ENCODE assay signal across 8 cellular contexts in the genomic region with DNA sequence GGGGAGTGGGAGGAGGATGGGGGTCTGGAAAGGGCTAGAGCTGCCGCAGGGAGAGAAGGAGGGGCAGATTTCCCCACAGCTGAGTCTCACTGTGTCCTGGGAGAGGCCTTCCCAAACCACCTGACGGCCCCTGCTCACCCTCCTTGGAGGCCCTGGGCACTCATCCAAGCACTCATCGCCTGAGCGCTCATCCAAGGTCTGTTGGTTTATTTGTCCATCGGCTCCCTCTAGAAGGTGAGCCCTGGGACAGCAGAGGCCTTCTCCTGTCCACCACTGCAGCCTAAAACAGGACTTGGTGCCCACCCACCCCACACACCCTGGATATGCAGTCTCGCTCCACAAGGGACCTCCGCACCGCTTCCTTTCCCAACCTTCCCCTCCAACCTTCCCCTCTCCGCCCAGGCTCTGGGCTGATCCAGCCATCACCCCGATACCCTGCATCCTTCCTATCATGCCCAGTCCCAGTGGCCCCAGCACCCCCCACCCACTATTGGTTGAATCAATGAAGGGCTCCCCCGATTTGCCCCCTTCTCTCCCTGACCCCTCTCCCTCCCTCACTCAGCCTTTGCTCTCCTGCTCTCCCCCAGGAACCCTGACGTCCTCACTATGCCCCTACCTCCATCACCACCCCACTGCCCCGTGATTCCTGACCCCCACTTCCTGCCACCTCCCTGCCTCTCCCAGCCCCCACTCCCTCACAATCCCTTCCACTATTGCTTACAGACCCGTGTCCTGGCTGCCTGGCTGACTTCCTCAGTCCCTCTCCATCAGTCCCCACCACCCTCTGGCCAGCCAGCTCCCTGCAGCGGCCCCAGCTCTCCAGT. TPM values are rescaled to one million over a fixed set of nuclear protein-coding genes. Genes with fewer than 3 reads are reported as not detected.
DNase-seq lines count a peak whose midpoint lies in the region; ATAC-seq and TF ChIP-seq lines count a peak whose summit lies in the region.

No MANE protein-coding gene starts in this region.

- DNase-seq in CD8-positive, alpha-beta T cell: no peak
- DNase-seq in activated CD4-positive, alpha-beta memory T cell treated with anti-CD3 and anti-CD28 coated beads for 36 hours: no peak
- DNase-seq in prostate gland (ENCODE audit: low spot score): peak; percentile 72
- no peak for DNase-seq in SK-N-DZ (ENCODE audit: low spot score)
- DNase-seq in NCI-H748 (lab: John Stamatoyannopoulos, UW; ENCODE audit: unreplicated experiment): no peak

- 19 to 22% methylated on average over 6 to 10 of the region's 15 CpGs for WGBS in gastroesophageal sphincter (ENCODE audit: low coverage in 1 of 2), 2 donors
- WGBS in prostate gland: 23% methylated on average over 15 of the region's 15 CpGs

- H3K79me2 ChIP-seq in KMS-11 (ENCODE audit: insufficient read depth, low read depth): no peaks in the 10 kb centered on the region; the same call in 1 of the 2 replicates

- H3K36me3 ChIP-seq in CD8-positive, alpha-beta T cell (ENCODE audit: insufficient read depth, low read length): peaks cover 18% of the 10 kb centered on the region
- H3K36me3 ChIP-seq in KMS-11 (ENCODE audit: insufficient read depth) (no peaks in the 10 kb centered on the region), gastroesophageal sphincter (peaks cover 0 to 38% of the 10 kb centered on the region in 2 donors), prostate gland (peaks cover 12 to 14% of the 10 kb centered on the region in 2 donors)

- TF ChIP-seq CTCF in CD8-positive, alpha-beta T cell (IDR thresholded peaks at IDR 0.05): no peak
- TF ChIP-seq CTCF in KMS-11 (conservative IDR thresholded peaks at IDR 0.05; ENCODE audit: low read depth, low read length): no peak
- peak in 1 of 4 experiments; percentile 30 for TF ChIP-seq CTCF in gastroesophageal sphincter (IDR thresholded peaks at IDR 0.05)
- peak in 1 of 4 experiments; percentile 25 for TF ChIP-seq CTCF in prostate gland (IDR thresholded peaks at IDR 0.05)

- peaks cover 12% of the 10 kb centered on the region for H3K4me1 ChIP-seq in CD8-positive, alpha-beta T cell (ENCODE audit: insufficient read depth, low read length)
- H3K4me1 ChIP-seq in KMS-11 (ENCODE audit: low read depth, poor library complexity, severe bottlenecking) (peaks cover 10% of the 10 kb centered on the region), gastroesophageal sphincter (peaks cover 0 to 42% (median 13%) of the 10 kb centered on the region in 3 donors), prostate gland (replicated peaks) (peaks cover 17% of the 10 kb centered on the region)

- POLR2A ChIA-PET in CD8-positive, alpha-beta T cell (lab: Charles Lee): interaction anchor here (1.9 to 4.3 kb wide), 2 partner anchors 15 kb away, joined by 5 to 26 read pairs; a partner anchor contains a TSS
- POLR2A ChIA-PET in activated CD4-positive, alpha-beta memory T cell treated with anti-CD3 and anti-CD28 coated beads for 36 hours (lab: Charles Lee): interaction anchor here (0.5 to 2.5 kb wide), 4 partner anchors 15 to 207 kb away, joined by 3 to 14 read pairs (median 4); a partner anchor contains a TSS

- H3K4me3 ChIP-seq in CD8-positive, alpha-beta T cell (ENCODE audit: low read depth, low read length): peak overlapping the region; percentile 33
- no peak overlapping the region for H3K4me3 ChIP-seq in KMS-11 (IDR thresholded peaks at IDR 0.05; ENCODE audit: insufficient read depth, low read depth, low read length)
- H3K4me3 ChIP-seq in gastroesophageal sphincter: peak overlapping the region; percentile 52 to 75
- H3K4me3 ChIP-seq in prostate gland: peak overlapping the region; percentile 74 to 88

- intact Hi-C loops in CD8-positive, alpha-beta T cell (cut with DNase I, micrococcal nuclease): loop anchor here in 1 of 2 experiments (5.0 kb wide), 1 partner anchor 694 kb away; a partner anchor contains a TSS
- intact Hi-C loops in activated CD4-positive, alpha-beta memory T cell treated with anti-CD3 and anti-CD28 coated beads for 36 hours (cut with micrococcal nuclease): no loop called here
- intact Hi-C loops in prostate gland (cut with DNase I): loop anchor here (5.0 kb wide), 1 partner anchor 54 kb away; a partner anchor contains a TSS

- no peaks in the 10 kb centered on the region for H3K27me3 Mint-ChIP-seq in CD8-positive, alpha-beta T cell (ENCODE audit: low read depth)
- no peaks in the 10 kb centered on the region for H3K27me3 Mint-ChIP-seq in activated CD4-positive, alpha-beta memory T cell treated with anti-CD3 and anti-CD28 coated beads for 36 hours

- CTCF ChIA-PET in CD8-positive, alpha-beta T cell (lab: Charles Lee): interaction anchor here (0.7 to 1.1 kb wide), 3 partner anchors 15 to 209 kb away, joined by 3 to 4 read pairs (median 3); a partner anchor contains a TSS
- CTCF ChIA-PET in activated CD4-positive, alpha-beta memory T cell treated with anti-CD3 and anti-CD28 coated beads for 36 hours (lab: Charles Lee): no interaction called here

- H3K27ac Mint-ChIP-seq in CD8-positive, alpha-beta T cell: peak overlapping the region; percentile 85
- peak overlapping the region; percentile 81 for H3K27ac Mint-ChIP-seq in activated CD4-positive, alpha-beta memory T cell treated with anti-CD3 and anti-CD28 coated beads for 36 hours

- ATAC-seq in CD8-positive, alpha-beta T cell: no peak
- ATAC-seq in gastroesophageal sphincter: peak; percentile 60
- ATAC-seq in HG02870 (IDR thresholded peaks at IDR 0.05; ENCODE audit: unreplicated experiment): no peak

- H3K27me3 ChIP-seq in CD8-positive, alpha-beta T cell (ENCODE audit: insufficient read depth, low read length): no peaks in the 10 kb centered on the region
- H3K27me3 ChIP-seq in KMS-11 (ENCODE audit: insufficient read depth, low read depth): peaks cover 8% of the 10 kb centered on the region; the same call in 1 of the 2 replicates
- H3K27me3 ChIP-seq in gastroesophageal sphincter: no peaks in the 10 kb centered on the region
- H3K27me3 ChIP-seq in prostate gland (replicated peaks; ENCODE audit: insufficient read depth): no peaks in the 10 kb centered on the region

- H3K27ac ChIP-seq in CD8-positive, alpha-beta T cell (ENCODE audit: low read depth, low read length): no peak overlapping the region
- no peak overlapping the region for H3K27ac ChIP-seq in KMS-11
- peak overlapping the region; percentile 66 to 96 (median 88) for H3K27ac ChIP-seq in gastroesophageal sphincter
- peak overlapping the region; percentile 84 to 93 for H3K27ac ChIP-seq in prostate gland

- peaks cover 33% of the 10 kb centered on the region for H3K36me3 Mint-ChIP-seq in CD8-positive, alpha-beta T cell
- H3K36me3 Mint-ChIP-seq in activated CD4-positive, alpha-beta memory T cell treated with anti-CD3 and anti-CD28 coated beads for 36 hours: peaks cover 4% of the 10 kb centered on the region

- H3K9ac ChIP-seq in KMS-11: no peak overlapping the region

- TF ChIP-seq POLR2A in gastroesophageal sphincter (IDR thresholded peaks at IDR 0.05): no peak
- TF ChIP-seq POLR2A in prostate gland (IDR thresholded peaks at IDR 0.05): no peak

- H3K9me3 ChIP-seq in CD8-positive, alpha-beta T cell (ENCODE audit: low read length): no peaks in the 10 kb centered on the region
- H3K9me3 ChIP-seq in gastroesophageal sphincter (no peaks in the 10 kb centered on the region), prostate gland (no peaks in the 10 kb centered on the region)

- no peak overlapping the region for H2AFZ ChIP-seq in KMS-11 (ENCODE audit: low read depth)

- H3K4me3 Mint-ChIP-seq in CD8-positive, alpha-beta T cell: peak overlapping the region; percentile 89
- H3K4me3 Mint-ChIP-seq in activated CD4-positive, alpha-beta memory T cell treated with anti-CD3 and anti-CD28 coated beads for 36 hours: peak overlapping the region; percentile 82

- H3K9me3 Mint-ChIP-seq in CD8-positive, alpha-beta T cell: no peaks in the 10 kb centered on the region
- H3K9me3 Mint-ChIP-seq in activated CD4-positive, alpha-beta memory T cell treated with anti-CD3 and anti-CD28 coated beads for 36 hours: no peaks in the 10 kb centered on the region

- H3K4me1 Mint-ChIP-seq in CD8-positive, alpha-beta T cell (ENCODE audit: low read depth): peaks cover 18% of the 10 kb centered on the region
- H3K4me1 Mint-ChIP-seq in activated CD4-positive, alpha-beta memory T cell treated with anti-CD3 and anti-CD28 coated beads for 36 hours (ENCODE audit: low read depth): peaks cover 19% of the 10 kb centered on the region

- H3K4me2 ChIP-seq in KMS-11: peak overlapping the region; percentile 73; the same call in 1 of the 2 replicates

- TF ChIP-seq EP300 in gastroesophageal sphincter (IDR thresholded peaks at IDR 0.05): no peak

- no peaks in the 10 kb centered on the region for H4K20me1 ChIP-seq in KMS-11 (ENCODE audit: insufficient read depth)

RNA-seq across cellular contexts. Expression of a gene that starts 1.6 kb away (rescaled TPM):
- total RNA-seq in CD8-positive, alpha-beta T cell: 10 to 100 TPM; 61.5 to 62.6 TPM
- total RNA-seq in activated CD4-positive, alpha-beta memory T cell treated with anti-CD3 and anti-CD28 coated beads for 36 hours: 10 to 100 TPM; 36.2 to 37.1 TPM
- 100 to 1,000 TPM in 1 of 4 donors, 10 to 100 TPM in 3; 62.6 to 130 (median 80.6) TPM for total RNA-seq in gastroesophageal sphincter
- 100 to 1,000 TPM in 1 of 2 donors, 10 to 100 TPM in 1; 82.7 to 199 TPM for total RNA-seq in prostate gland
- 45.3 and 50.1 TPM in 2 replicates for polyA plus RNA-seq in SK-N-DZ (2014; cell fraction: cytosol; rRNA removed)
- polyA plus RNA-seq in SK-N-DZ (2014; cell fraction: nucleus; rRNA removed): 41.8 and 100 TPM in 2 replicates

RNA-seq across cellular contexts. Expression of a gene that starts 16.1 kb away (rescaled TPM):
- 10 to 100 TPM; 11.7 to 13.9 TPM for total RNA-seq in CD8-positive, alpha-beta T cell
- total RNA-seq in activated CD4-positive, alpha-beta memory T cell treated with anti-CD3 and anti-CD28 coated beads for 36 hours: 10 to 100 TPM; 46.0 to 47.7 TPM
- total RNA-seq in gastroesophageal sphincter (10 to 100 TPM; 33.3 to 49.5 (median 36.2) TPM), prostate gland (10 to 100 TPM; 40.8 to 61.8 TPM)
- 65.8 and 106 TPM in 2 replicates for polyA plus RNA-seq in SK-N-DZ (2014; cell fraction: cytosol; rRNA removed)
- polyA plus RNA-seq in SK-N-DZ (2014; cell fraction: nucleus; rRNA removed): 127 and 128 TPM in 2 replicates

RNA-seq across cellular contexts. Expression of a gene that starts 53.5 kb away (rescaled TPM):
- total RNA-seq in CD8-positive, alpha-beta T cell: 10 to 100 TPM; 26.3 to 28.1 TPM
- total RNA-seq in activated CD4-positive, alpha-beta memory T cell treated with anti-CD3 and anti-CD28 coated beads for 36 hours: 10 to 100 TPM; 61.6 to 63.5 TPM
- 10 to 100 TPM in 1 of 4 donors, 1 to 10 TPM in 3; 2.4 to 11.9 (median 7.4) TPM for total RNA-seq in gastroesophageal sphincter
- 10 to 100 TPM; 13.0 to 18.1 TPM for total RNA-seq in prostate gland
- 44.2 and 55.5 TPM in 2 replicates for polyA plus RNA-seq in SK-N-DZ (2014; cell fraction: cytosol; rRNA removed)
- polyA plus RNA-seq in SK-N-DZ (2014; cell fraction: nucleus; rRNA removed): 54.0 and 71.2 TPM in 2 replicates

RNA-seq across cellular contexts. Expression of a gene that starts 55.6 kb away (rescaled TPM):
- 10 to 100 TPM; 35.0 to 38.1 TPM for total RNA-seq in CD8-positive, alpha-beta T cell
- total RNA-seq in activated CD4-positive, alpha-beta memory T cell treated with anti-CD3 and anti-CD28 coated beads for 36 hours: 10 to 100 TPM; 38.1 to 42.0 TPM
- total RNA-seq in gastroesophageal sphincter (10 to 100 TPM; 48.2 to 67.7 (median 53.0) TPM), prostate gland (10 to 100 TPM; 35.4 to 54.7 TPM)
- 47.0 and 62.2 TPM in 2 replicates for polyA plus RNA-seq in SK-N-DZ (2014; cell fraction: cytosol; rRNA removed)
- 41.5 and 42.2 TPM in 2 replicates for polyA plus RNA-seq in SK-N-DZ (2014; cell fraction: nucleus; rRNA removed)

Comparison
In these comparisons a context has a peak if more than half of its experiments do, and no peak if none do; other contexts are left out.
1. H3K27ac ChIP-seq: peak in gastroesophageal sphincter (4 of 4) and prostate gland (2 of 2); none in CD8-positive, alpha-beta T cell (single experiment) and KMS-11 (single experiment).